ENCODE assay signal across 15 cellular contexts in genomic region chr7:21671859-21672258, GRCh38.
DNase-seq lines count a peak whose midpoint lies in the region; ATAC-seq, FAIRE-seq and TF ChIP-seq lines count a peak whose summit lies in the region.
"Had no signal": no experiment of that assay in that cellular context is flagged by ENCODE, and none has a peak within 500 bp of the region (broad histone marks: within the 10 kb centered on the region; RNA-seq: fewer than 3 reads in every experiment).

No MANE protein-coding gene starts in this region.

- H3K4me2 ChIP-seq in SK-N-SH, result no peak overlapping the region

- H3K9me3 Mint-ChIP-seq in activated naive CD4-positive, alpha-beta T cell treated with anti-CD3 and anti-CD28 coated beads for 36 hours, result no peaks in the 10 kb centered on the region
- H3K9me3 Mint-ChIP-seq in stimulated activated effector memory CD8-positive, alpha-beta T cell treated with anti-CD3 and anti-CD28 coated beads, Interleukin-12 subunit alpha, Interleukin-12 subunit beta, amount 100 ng/mL, for 72 hours, result no peaks in the 10 kb centered on the region
- H3K9me3 Mint-ChIP-seq: dendritic cell treated with granulocyte-macrophage colony-stimulating factor and Interleukin-4, amounts not matched to agents 40 ng/mL and 50 ng/mL, for 4 days had no signal

- no peak for TF ChIP-seq RAD21 in SK-N-SH (IDR thresholded peaks at IDR 0.05; ENCODE audit: low read length)

- no peak overlapping the region for H3K27ac ChIP-seq in SK-N-SH (ENCODE audit: low read depth in 2 of 2, low read length in 1 of 2)
- H3K27ac ChIP-seq: adrenal gland, foreskin keratinocyte, left lung had no signal

- H3F3A ChIP-seq in SK-N-SH (replicated peaks; ENCODE audit: insufficient read depth), result no peaks in the 10 kb centered on the region

- H3K27me3 ChIP-seq in SK-N-SH (ENCODE audit: insufficient read depth), result no peaks in the 10 kb centered on the region
- H3K27me3 ChIP-seq: adrenal gland, foreskin keratinocyte, left lung had no signal

- peak; percentile 4 for DNase-seq in activated naive CD4-positive, alpha-beta T cell treated with anti-CD3 and anti-CD28 coated beads for 36 hours
- no peak for DNase-seq in activated naive CD4-positive, alpha-beta T cell treated with Interleukin-2 at 50 U/mL for 16 hours
- DNase-seq in stimulated activated effector memory CD8-positive, alpha-beta T cell treated with anti-CD3 and anti-CD28 coated beads, Interleukin-12 subunit alpha, Interleukin-12 subunit beta, amount 100 ng/mL, for 72 hours (ENCODE audit: low spot score in 2 of 2), result no peak
- DNase-seq in frontal cortex (ENCODE audit: low spot score in 2 of 2) (no peak), SK-N-SH (no peak)
- DNase-seq in stimulated activated CD4-positive, alpha-beta T cell treated with anti-CD3 and anti-CD28 coated beads, Interleukin-15, amount 100 ng/mL, for 24 hours, result no peak
- DNase-seq: activated CD4-positive, alpha-beta T cell treated with anti-CD3 and anti-CD28 coated beads, Interleukin-2, amount 50 U/mL, for 4 hours; adrenal gland; foreskin keratinocyte; left lung; MM.1S; NCI-H524 treated with DMSO at 0.1 percent for 48 hours had no signal

- intact Hi-C loops in activated naive CD4-positive, alpha-beta T cell treated with anti-CD3 and anti-CD28 coated beads for 36 hours (cut with micrococcal nuclease), result loop anchor here (1.0 kb wide), 1 partner anchor 68 kb away; no protein-coding TSS in a partner anchor

- H3K36me3 Mint-ChIP-seq in activated naive CD4-positive, alpha-beta T cell treated with anti-CD3 and anti-CD28 coated beads for 36 hours (ENCODE audit: low read depth), result no peaks in the 10 kb centered on the region
- H3K36me3 Mint-ChIP-seq in stimulated activated effector memory CD8-positive, alpha-beta T cell treated with anti-CD3 and anti-CD28 coated beads, Interleukin-12 subunit alpha, Interleukin-12 subunit beta, amount 100 ng/mL, for 72 hours, result no peaks in the 10 kb centered on the region

- H3K9me3 ChIP-seq in SK-N-SH, result no peaks in the 10 kb centered on the region
- H3K9me3 ChIP-seq: adrenal gland, left lung had no signal

- WGBS in SK-N-SH (ENCODE audit: low lambda C conversion rate), result 4% methylated on average over 3 of the region's 3 CpGs

- no peak overlapping the region for H3K4me3 ChIP-seq in SK-N-SH (ENCODE audit: low read depth in 2 of 2, low read length in 1 of 2)
- H3K4me3 ChIP-seq: adrenal gland, left lung had no signal

- CTCF ChIA-PET in activated naive CD4-positive, alpha-beta T cell treated with anti-CD3 and anti-CD28 coated beads for 36 hours (lab: Charles Lee), result no interaction called here
- CTCF ChIA-PET in SK-N-SH (lab: Yijun Ruan, JAX), result interaction anchor here (1.4 kb wide), 1 partner anchor 27 kb away, joined by 4 read pairs; no protein-coding TSS in a partner anchor

- H3K27ac Mint-ChIP-seq in activated naive CD4-positive, alpha-beta T cell treated with anti-CD3 and anti-CD28 coated beads for 36 hours, result no peak overlapping the region
- no peak overlapping the region for H3K27ac Mint-ChIP-seq in stimulated activated effector memory CD8-positive, alpha-beta T cell treated with anti-CD3 and anti-CD28 coated beads, Interleukin-12 subunit alpha, Interleukin-12 subunit beta, amount 100 ng/mL, for 72 hours
- H3K27ac Mint-ChIP-seq: dendritic cell treated with granulocyte-macrophage colony-stimulating factor and Interleukin-4, amounts not matched to agents 40 ng/mL and 50 ng/mL, for 4 days had no signal

- no peaks in the 10 kb centered on the region for H3K36me3 ChIP-seq in SK-N-SH (replicated peaks in 1 of 2; ENCODE audit: control insufficient read depth in 1 of 2, insufficient read depth in 2 of 2, low read length in 1 of 2)
- H3K36me3 ChIP-seq: adrenal gland, left lung had no signal

- no peak overlapping the region for H3K9ac ChIP-seq in SK-N-SH

- TF ChIP-seq EP300 in SK-N-SH (IDR thresholded peaks at IDR 0.05; ENCODE audit: borderline replicate concordance in 1 of 2, low read depth in 1 of 2, low read length in 1 of 2), result no peak

- no peaks in the 10 kb centered on the region for H3K79me2 ChIP-seq in SK-N-SH (ENCODE audit: insufficient read depth)

- TF ChIP-seq CTCF in SK-N-SH (IDR thresholded peaks at IDR 0.05), result no peak

- H3K4me1 ChIP-seq in SK-N-SH (ENCODE audit: control insufficient read depth in 1 of 2, insufficient read depth in 2 of 2, low read depth in 1 of 2, low read length in 1 of 2), result no peaks in the 10 kb centered on the region
- H3K4me1 ChIP-seq: adrenal gland, foreskin keratinocyte, left lung had no signal

- ATAC-seq in GM21717 (IDR thresholded peaks at IDR 0.05; ENCODE audit: unreplicated experiment) (peak; percentile 81), HG03442 (IDR thresholded peaks at IDR 0.05; ENCODE audit: unreplicated experiment) (peak; percentile 85)
- peak; percentile 56 for ATAC-seq in stimulated activated effector memory CD8-positive, alpha-beta T cell treated with anti-CD3 and anti-CD28 coated beads, Interleukin-12 subunit alpha, Interleukin-12 subunit beta, amount 100 ng/mL, for 72 hours
- ATAC-seq: foreskin keratinocyte, left lung had no signal

- no peak overlapping the region for H2AFZ ChIP-seq in SK-N-SH (ENCODE audit: low read depth)

- no peaks in the 10 kb centered on the region for H3K27me3 Mint-ChIP-seq in activated naive CD4-positive, alpha-beta T cell treated with anti-CD3 and anti-CD28 coated beads for 36 hours (ENCODE audit: low read depth)
- H3K27me3 Mint-ChIP-seq: dendritic cell treated with granulocyte-macrophage colony-stimulating factor and Interleukin-4, amounts not matched to agents 40 ng/mL and 50 ng/mL, for 4 days had no signal

- no peaks in the 10 kb centered on the region for H3K9me2 ChIP-seq in SK-N-SH

- POLR2A ChIA-PET in SK-N-SH (lab: Yijun Ruan, JAX), result no interaction called here

- FAIRE-seq in frontal cortex (lab: Jason Lieb, UNC), result no peak

- H4K20me1 ChIP-seq in SK-N-SH (ENCODE audit: insufficient read depth), result no peaks in the 10 kb centered on the region

- H3K4me3 Mint-ChIP-seq in activated naive CD4-positive, alpha-beta T cell treated with anti-CD3 and anti-CD28 coated beads for 36 hours, result no peak overlapping the region
- H3K4me3 Mint-ChIP-seq in stimulated activated effector memory CD8-positive, alpha-beta T cell treated with anti-CD3 and anti-CD28 coated beads, Interleukin-12 subunit alpha, Interleukin-12 subunit beta, amount 100 ng/mL, for 72 hours, result no peak overlapping the region
- H3K4me3 Mint-ChIP-seq: dendritic cell treated with granulocyte-macrophage colony-stimulating factor and Interleukin-4, amounts not matched to agents 40 ng/mL and 50 ng/mL, for 4 days had no signal

- peaks cover 6% of the 10 kb centered on the region for H3K4me1 Mint-ChIP-seq in activated naive CD4-positive, alpha-beta T cell treated with anti-CD3 and anti-CD28 coated beads for 36 hours (ENCODE audit: low read depth)
- H3K4me1 Mint-ChIP-seq in stimulated activated effector memory CD8-positive, alpha-beta T cell treated with anti-CD3 and anti-CD28 coated beads, Interleukin-12 subunit alpha, Interleukin-12 subunit beta, amount 100 ng/mL, for 72 hours, result no peaks in the 10 kb centered on the region

TF ChIP-seq in SK-N-SH, 30 proteins besides CTCF, POLR2A, EP300 and RAD21:
- TF ChIP-seq SMC3 (IDR thresholded peaks at IDR 0.05; ENCODE audit: low read depth, low read length), result no peak
- TF ChIP-seq SIN3A (IDR thresholded peaks at IDR 0.05; ENCODE audit: borderline replicate concordance, low read depth, low read length), result no peak
- TF ChIP-seq MEF2A (IDR thresholded peaks at IDR 0.05; ENCODE audit: borderline replicate concordance, low read depth), result no peak
- no peak for TF ChIP-seq FOXJ3 (CRISPR knock-in tag; IDR thresholded peaks at IDR 0.05)
- TF ChIP-seq FOXM1 (IDR thresholded peaks at IDR 0.05; ENCODE audit: low read depth), result no peak
- TF ChIP-seq, protein P1, sequence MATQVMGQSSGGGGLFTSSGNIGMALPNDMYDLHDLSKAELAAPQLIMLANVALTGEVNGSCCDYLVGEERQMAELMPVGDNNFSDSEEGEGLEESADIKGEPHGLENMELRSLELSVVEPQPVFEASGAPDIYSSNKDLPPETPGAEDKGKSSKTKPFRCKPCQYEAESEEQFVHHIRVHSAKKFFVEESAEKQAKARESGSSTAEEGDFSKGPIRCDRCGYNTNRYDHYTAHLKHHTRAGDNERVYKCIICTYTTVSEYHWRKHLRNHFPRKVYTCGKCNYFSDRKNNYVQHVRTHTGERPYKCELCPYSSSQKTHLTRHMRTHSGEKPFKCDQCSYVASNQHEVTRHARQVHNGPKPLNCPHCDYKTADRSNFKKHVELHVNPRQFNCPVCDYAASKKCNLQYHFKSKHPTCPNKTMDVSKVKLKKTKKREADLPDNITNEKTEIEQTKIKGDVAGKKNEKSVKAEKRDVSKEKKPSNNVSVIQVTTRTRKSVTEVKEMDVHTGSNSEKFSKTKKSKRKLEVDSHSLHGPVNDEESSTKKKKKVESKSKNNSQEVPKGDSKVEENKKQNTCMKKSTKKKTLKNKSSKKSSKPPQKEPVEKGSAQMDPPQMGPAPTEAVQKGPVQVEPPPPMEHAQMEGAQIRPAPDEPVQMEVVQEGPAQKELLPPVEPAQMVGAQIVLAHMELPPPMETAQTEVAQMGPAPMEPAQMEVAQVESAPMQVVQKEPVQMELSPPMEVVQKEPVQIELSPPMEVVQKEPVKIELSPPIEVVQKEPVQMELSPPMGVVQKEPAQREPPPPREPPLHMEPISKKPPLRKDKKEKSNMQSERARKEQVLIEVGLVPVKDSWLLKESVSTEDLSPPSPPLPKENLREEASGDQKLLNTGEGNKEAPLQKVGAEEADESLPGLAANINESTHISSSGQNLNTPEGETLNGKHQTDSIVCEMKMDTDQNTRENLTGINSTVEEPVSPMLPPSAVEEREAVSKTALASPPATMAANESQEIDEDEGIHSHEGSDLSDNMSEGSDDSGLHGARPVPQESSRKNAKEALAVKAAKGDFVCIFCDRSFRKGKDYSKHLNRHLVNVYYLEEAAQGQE (IDR thresholded peaks at IDR 0.05; ENCODE audit: low read depth, low read length), result no peak
- no peak for TF ChIP-seq RXRA (IDR thresholded peaks at IDR 0.05; ENCODE audit: borderline replicate concordance, low read depth)
- no peak for TF ChIP-seq FOSL2 (IDR thresholded peaks at IDR 0.05; ENCODE audit: borderline replicate concordance, low read depth)
- TF ChIP-seq, protein P2, sequence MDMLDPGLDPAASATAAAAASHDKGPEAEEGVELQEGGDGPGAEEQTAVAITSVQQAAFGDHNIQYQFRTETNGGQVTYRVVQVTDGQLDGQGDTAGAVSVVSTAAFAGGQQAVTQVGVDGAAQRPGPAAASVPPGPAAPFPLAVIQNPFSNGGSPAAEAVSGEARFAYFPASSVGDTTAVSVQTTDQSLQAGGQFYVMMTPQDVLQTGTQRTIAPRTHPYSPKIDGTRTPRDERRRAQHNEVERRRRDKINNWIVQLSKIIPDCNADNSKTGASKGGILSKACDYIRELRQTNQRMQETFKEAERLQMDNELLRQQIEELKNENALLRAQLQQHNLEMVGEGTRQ (IDR thresholded peaks at IDR 0.05; ENCODE audit: borderline replicate concordance, low read depth, low read length), result no peak
- TF ChIP-seq TAF1 (IDR thresholded peaks at IDR 0.05; ENCODE audit: borderline replicate concordance, low read depth, low read length), result no peak
- no peak for TF ChIP-seq TEAD4 (IDR thresholded peaks at IDR 0.05; ENCODE audit: borderline replicate concordance, insufficient read depth)
TF ChIP-seq in SK-N-SH: peak in this region for 0.
